Comparison of ENCODE assay signal across 20 cellular contexts in the genomic region with DNA sequence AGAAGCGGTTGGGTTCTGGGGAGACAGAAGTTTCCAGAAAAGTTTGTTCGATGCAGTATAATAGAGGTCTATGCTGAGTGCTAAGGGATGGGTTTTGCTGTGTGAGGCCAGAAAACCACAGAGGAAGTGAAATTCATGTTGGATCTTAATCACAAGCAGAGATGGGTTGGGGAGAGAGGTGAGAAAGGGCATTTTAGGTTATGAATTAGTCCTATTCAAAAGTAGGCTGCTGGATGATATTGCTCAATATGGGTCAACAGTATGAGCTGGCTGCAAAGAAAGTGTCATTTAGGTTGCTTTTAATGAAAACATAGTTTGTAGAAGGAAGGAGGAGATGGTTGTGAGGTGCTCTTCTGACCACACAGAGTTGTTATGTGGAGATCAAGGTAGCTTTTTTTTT.
"Had no signal": no experiment of that assay in that cellular context is flagged by ENCODE, and none has a peak within 500 bp of the region (broad histone marks: within the 10 kb centered on the region; RNA-seq: fewer than 3 reads in every experiment).

No MANE protein-coding gene starts in this region.

- H3K36me3 Mint-ChIP-seq: naive B cell; stimulated activated memory B cell treated with anti-CD40 and anti-IgM and Interleukin-4, amounts not matched to agents 10 μg/mL and 1 μg/mL and 100 μg/mL, for 72 hours had no signal

- H3K27ac Mint-ChIP-seq: endodermal cell; naive B cell; nephron; progenitor cell of endocrine pancreas; stimulated activated memory B cell treated with anti-CD40 and anti-IgM and Interleukin-4, amounts not matched to agents 10 μg/mL and 1 μg/mL and 100 μg/mL, for 72 hours; stimulated activated naive CD8-positive, alpha-beta T cell treated with anti-CD3 and anti-CD28 coated beads, Interleukin-15, Interleukin-2, amounts not matched to agents 100 ng/mL and 50 ng/mL, for 24 hours had no signal

- H3K4me1 Mint-ChIP-seq: endodermal cell; naive B cell; nephron; stimulated activated memory B cell treated with anti-CD40 and anti-IgM and Interleukin-4, amounts not matched to agents 10 μg/mL and 1 μg/mL and 100 μg/mL, for 72 hours had no signal

- DNase-seq: effector CD4-positive, alpha-beta T cell; endodermal cell; foreskin melanocyte; head of caudate nucleus; left colon; left ventricle myocardium superior; mesendoderm; naive B cell; occipital lobe; pancreas; right cardiac atrium; stimulated activated CD4-positive, alpha-beta T cell treated with anti-CD3 and anti-CD28 coated beads, Interleukin-4, amount 100 ng/mL, for 1 hour; stimulated activated CD8-positive, alpha-beta memory T cell treated with anti-CD3 and anti-CD28 coated beads, Interleukin-4, amount 100 ng/mL, for 48 hours; tibial artery; upper lobe of left lung; uterus had no signal

- ATAC-seq: left colon; left ventricle myocardium superior; pancreas; right cardiac atrium; stimulated activated memory B cell treated with anti-CD40 and anti-IgM and Interleukin-4, amounts not matched to agents 10 μg/mL and 1 μg/mL and 100 μg/mL, for 72 hours had no signal

- H3K4me3 Mint-ChIP-seq: endodermal cell; naive B cell; nephron; stimulated activated memory B cell treated with anti-CD40 and anti-IgM and Interleukin-4, amounts not matched to agents 10 μg/mL and 1 μg/mL and 100 μg/mL, for 72 hours; stimulated activated naive CD8-positive, alpha-beta T cell treated with anti-CD3 and anti-CD28 coated beads, Interleukin-15, Interleukin-2, amounts not matched to agents 100 ng/mL and 50 ng/mL, for 24 hours had no signal

- H3K27me3 Mint-ChIP-seq: progenitor cell of endocrine pancreas; stimulated activated memory B cell treated with anti-CD40 and anti-IgM and Interleukin-4, amounts not matched to agents 10 μg/mL and 1 μg/mL and 100 μg/mL, for 72 hours had no signal

- H3K9me3 Mint-ChIP-seq: endodermal cell; naive B cell; nephron; stimulated activated memory B cell treated with anti-CD40 and anti-IgM and Interleukin-4, amounts not matched to agents 10 μg/mL and 1 μg/mL and 100 μg/mL, for 72 hours; stimulated activated naive CD8-positive, alpha-beta T cell treated with anti-CD3 and anti-CD28 coated beads, Interleukin-15, Interleukin-2, amounts not matched to agents 100 ng/mL and 50 ng/mL, for 24 hours had no signal
